Comparison of ENCODE assay signal across 8 cellular contexts in the genomic region with DNA sequence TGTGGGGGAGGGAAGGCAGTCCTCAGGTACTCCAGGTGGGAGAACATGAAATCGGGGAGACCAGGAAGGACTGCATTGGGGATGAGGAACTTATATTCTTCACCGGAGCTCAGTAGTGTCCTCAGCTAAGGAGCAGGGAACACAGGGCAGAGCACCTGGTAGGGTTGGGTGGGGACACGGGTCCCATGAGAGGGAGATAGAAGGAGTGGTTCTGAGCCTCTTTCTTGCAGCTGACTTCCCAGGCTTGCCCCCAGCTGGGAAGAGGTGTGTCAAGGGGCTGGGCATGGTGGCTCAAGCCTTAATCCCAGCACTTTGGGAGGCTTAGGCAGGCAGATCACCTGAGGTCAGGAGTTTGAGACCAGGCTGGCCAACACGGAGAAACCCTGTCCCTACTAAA. TPM values are rescaled to one million over a fixed set of nuclear protein-coding genes. Genes with fewer than 3 reads are reported as not detected.
DNase-seq lines count a peak whose midpoint lies in the region; ATAC-seq, FAIRE-seq and TF ChIP-seq lines count a peak whose summit lies in the region.

No MANE protein-coding gene starts in this region.

- ATAC-seq in activated T-cell treated with anti-CD3 and anti-CD28 coated beads, Interleukin-2, amount 50 U/mL, for 4 hours = no peak
- ATAC-seq in HepG2 = no peak

- H3K4me3 ChIP-seq in adrenal gland (peak overlapping the region in 2 of 4 donors; percentile 89), HepG2 (replicated peaks in 1 of 3; ENCODE audit: insufficient read depth in 1 of 3, low read depth in 2 of 3, low read length in 3 of 3) (peak overlapping the region in 1 of 3 experiments; percentile 85; a peak in 1 of 6 replicates), tibial artery (peak overlapping the region in 1 of 2 donors; percentile 74)

- H3K9me3 Mint-ChIP-seq in activated T-cell treated with anti-CD3 and anti-CD28 coated beads, Interleukin-2, amount 50 U/mL, for 4 hours = no peaks in the 10 kb centered on the region

- no peaks in the 10 kb centered on the region for H3K9me3 ChIP-seq in adrenal gland (replicated peaks in 1 of 3)
- no peaks in the 10 kb centered on the region for H3K9me3 ChIP-seq in HepG2 (ENCODE audit: low read length)
- no peaks in the 10 kb centered on the region for H3K9me3 ChIP-seq in tibial artery

- H3K36me3 Mint-ChIP-seq in activated T-cell treated with anti-CD3 and anti-CD28 coated beads, Interleukin-2, amount 50 U/mL, for 4 hours (ENCODE audit: insufficient read depth) = no peaks in the 10 kb centered on the region

- peaks cover 66 to 74% of the 10 kb centered on the region in 2 donors for H3K4me1 ChIP-seq in adrenal gland (replicated peaks in 1 of 2)
- peaks cover 68% of the 10 kb centered on the region for H3K4me1 ChIP-seq in HepG2 (ENCODE audit: insufficient read depth, low read length)
- H3K4me1 ChIP-seq in tibial artery = peaks cover 0 to 82% (median 67%) of the 10 kb centered on the region in 4 donors

- POLR2A ChIA-PET in HepG2 (lab: Yijun Ruan, JAX) = interaction anchor here (4.5 to 6.1 kb wide), 2 partner anchors 13 to 19 kb away, joined by 24 to 71 read pairs; a partner anchor contains a TSS

- H3K27ac ChIP-seq in adrenal gland (peak overlapping the region; percentile 64 to 94 (median 85)), HepG2 (ENCODE audit: extremely low read length, insufficient read depth, low read length) (peak overlapping the region; percentile 73), tibial artery (peak overlapping the region; percentile 75 to 83)

- DNase-seq in activated T-cell treated with anti-CD3 and anti-CD28 coated beads, Interleukin-2, amount 50 U/mL, for 4 hours = no peak
- DNase-seq in activated T-cell treated with anti-CD3 and anti-CD28 coated beads, Interleukin-2, amount 50 U/mL, for 1 hour = no peak
- DNase-seq in adrenal gland = peak in 2 of 7 donors; percentile 14 to 15
- DNase-seq in HepG2 (ENCODE audit: low spot score) = no peak
- no peak for DNase-seq in tibial artery
- DNase-seq in stimulated activated CD4-positive, alpha-beta T cell treated with anti-CD3 and anti-CD28 coated beads, Interleukin-15, amount 100 ng/mL, for 24 hours = no peak
- DNase-seq in central memory CD4-positive, alpha-beta T cell = no peak
- no peak for DNase-seq in NCI-H1930 (lab: John Stamatoyannopoulos, UW)

- H3K36me3 ChIP-seq in adrenal gland (replicated peaks in 1 of 2) (no peaks in the 10 kb centered on the region), HepG2 (replicated peaks in 1 of 2; ENCODE audit: control insufficient read depth in 1 of 2, insufficient read depth in 2 of 2, low read length in 2 of 2) (peaks cover 2 to 4% of the 10 kb centered on the region in 2 experiments; a peak in 2 of 5 replicates), tibial artery (no peaks in the 10 kb centered on the region)

- WGBS in adrenal gland, 4 donors = 69 to 78% (median 74%) methylated on average over 4 of the region's 4 CpGs
- WGBS in HepG2 (ENCODE audit: low lambda C conversion rate) = 89% methylated on average over 4 of the region's 4 CpGs

- TF ChIP-seq CTCF in adrenal gland (IDR thresholded peaks at IDR 0.05) (no peak), HepG2 (CRISPR knock-in tag; IDR thresholded peaks at IDR 0.05) (no peak), tibial artery (IDR thresholded peaks at IDR 0.05) (no peak)

- H3K79me2 ChIP-seq in HepG2 (ENCODE audit: insufficient read depth, low read length) = no peaks in the 10 kb centered on the region

- no peak for FAIRE-seq in HepG2 (lab: Jason Lieb, UNC)

- H3K27me3 ChIP-seq in adrenal gland (peaks cover 5% of the 10 kb centered on the region), HepG2 (ENCODE audit: control insufficient read depth in 1 of 2, insufficient read depth in 2 of 2, low read length in 2 of 2) (peaks cover 0 to 17% of the 10 kb centered on the region in 2 experiments; a peak in 3 of 5 replicates), tibial artery (peaks cover 0 to 21% of the 10 kb centered on the region in 2 donors)

- no peak overlapping the region for H2AFZ ChIP-seq in HepG2 (ENCODE audit: low read length)

- TF ChIP-seq POLR2A in adrenal gland (IDR thresholded peaks at IDR 0.05) (no peak), HepG2 (IDR thresholded peaks at IDR 0.05; ENCODE audit: insufficient read depth in 1 of 2, low read depth in 2 of 2, low read length in 2 of 2) (no peak)

- H3K4me2 ChIP-seq in HepG2 (ENCODE audit: low read depth, low read length) = peak overlapping the region; percentile 97

- intact Hi-C loops in adrenal gland (cut with DNase I) = no loop called here
- intact Hi-C loops in HepG2 (cut with micrococcal nuclease; ENCODE audit: unreplicated experiment) = no loop called here
- intact Hi-C loops in tibial artery (cut with DNase I; ENCODE audit: low total_unique reads) = loop anchor here (2.0 kb wide), 1 partner anchor 16 kb away; no protein-coding TSS in a partner anchor

- peaks cover 52% of the 10 kb centered on the region for H3K4me1 Mint-ChIP-seq in activated T-cell treated with anti-CD3 and anti-CD28 coated beads, Interleukin-2, amount 50 U/mL, for 4 hours (ENCODE audit: low read depth)

- peaks cover 4% of the 10 kb centered on the region for H3K27me3 Mint-ChIP-seq in activated T-cell treated with anti-CD3 and anti-CD28 coated beads, Interleukin-2, amount 50 U/mL, for 4 hours (ENCODE audit: low read depth)

- H3K4me3 Mint-ChIP-seq in activated T-cell treated with anti-CD3 and anti-CD28 coated beads, Interleukin-2, amount 50 U/mL, for 4 hours = peak overlapping the region; percentile 90

- CTCF ChIA-PET in HepG2 (lab: Yijun Ruan, JAX; ENCODE audit: low intra/inter-chr PET ratio, low total read pairs) = no interaction called here

- H3K9ac ChIP-seq in HepG2 (ENCODE audit: insufficient read depth, low read depth, low read length) = peak overlapping the region; percentile 69; the same call in 1 of the 2 replicates

- in situ Hi-C loops in HepG2 (cut with HindIII; ENCODE audit: extremely low pct_ligation_motif_present, low pct_unique_long_range_greater_than_20kb) = no loop called here

- no peak for TF ChIP-seq RAD21 in HepG2 (CRISPR knock-in tag; IDR thresholded peaks at IDR 0.05)

- TF ChIP-seq EP300 in HepG2 (IDR thresholded peaks at IDR 0.05; ENCODE audit: low read depth in 2 of 2, low read length in 2 of 2) (no peak), HepG2 (CRISPR knock-in tag; IDR thresholded peaks at IDR 0.05; ENCODE audit: borderline replicate concordance) (no peak)

- TSS peak; percentile 49 for BruUV-seq in HepG2 (replicated peaks; lab: Mats Ljungman, UMichigan)

- no peaks in the 10 kb centered on the region for H4K20me1 ChIP-seq in HepG2 (ENCODE audit: insufficient read depth, low read length)

RNA-seq across cellular contexts. Expression of a gene that starts 2.1 kb away (rescaled TPM):
- total RNA-seq in activated T-cell treated with anti-CD3 and anti-CD28 coated beads, Interleukin-2, amount 50 U/mL, for 4 hours = 10 to 100 TPM; 64.0 to 86.6 (median 70.3) TPM
- total RNA-seq in adrenal gland = 10 to 100 TPM; 34.3 to 86.3 (median 45.5) TPM
- polyA plus RNA-seq in adrenal gland = 100 to 1,000 TPM in 1 of 3 donors, 10 to 100 TPM in 2; 16.6 to 148 (median 96.4) TPM
- total RNA-seq in HepG2 (2016; rRNA removed; fragmentation: Illumina TruSeq; extraction: Trizol) = 10.9 and 20.8 TPM in 2 replicates
- total RNA-seq in HepG2 (2016; cell fraction: cytosol; rRNA removed; fragmentation: Illumina TruSeq; extraction: Trizol; ENCODE audit: low read depth) = 5.1 and 5.8 TPM in 2 replicates
- 8.4 and 24.4 TPM in 2 replicates for total RNA-seq in HepG2 (2016; cell fraction: insoluble cytoplasmic fraction; rRNA removed; fragmentation: Illumina TruSeq; extraction: Trizol)
- total RNA-seq in HepG2 (2016; cell fraction: membrane; rRNA removed; fragmentation: Illumina TruSeq; extraction: Trizol) = 8.8 and 9.7 TPM in 2 replicates
- total RNA-seq in HepG2 (2016; cell fraction: nucleus; rRNA removed; fragmentation: Illumina TruSeq; extraction: Trizol) = 34.0 and 35.5 TPM in 2 replicates
- polyA plus RNA-seq in HepG2 (2011; rRNA removed) = 15.0 and 20.0 TPM in 2 replicates
- 3.6 and 6.2 TPM in 2 replicates for polyA plus RNA-seq in HepG2 (2011; cell fraction: cytosol; rRNA removed)
- polyA plus RNA-seq in HepG2 (2011; cell fraction: nucleus; rRNA removed) = 111 and 166 TPM in 2 replicates
- 18.8 and 19.0 TPM in 2 replicates for polyA plus RNA-seq in HepG2 (2012)
- polyA plus RNA-seq in HepG2 (2016; cell fraction: cytosol; fragmentation: Illumina TruSeq; extraction: Trizol; ENCODE audit: low read depth) = 3.2 and 3.7 TPM in 2 replicates
- polyA plus RNA-seq in HepG2 (2016; cell fraction: insoluble cytoplasmic fraction; fragmentation: Illumina TruSeq; extraction: Trizol; ENCODE audit: low read depth) = 8.1 and 13.0 TPM in 2 replicates
- 6.7 and 6.9 TPM in 2 replicates for polyA plus RNA-seq in HepG2 (2016; cell fraction: membrane; fragmentation: Illumina TruSeq; extraction: Trizol; ENCODE audit: low read depth)
- polyA plus RNA-seq in HepG2 (2016; cell fraction: nucleus; fragmentation: Illumina TruSeq; extraction: Trizol; ENCODE audit: insufficient read depth, low read depth) = 97.6 and 114 TPM in 2 replicates
- polyA minus RNA-seq in HepG2 (2011; rRNA and poly(A)+ RNA removed; ENCODE audit: low replicate concordance) = 13.4 and 16.3 TPM in 2 replicates
- polyA minus RNA-seq in HepG2 (2011; cell fraction: cytosol; rRNA and poly(A)+ RNA removed) = 7.6 and 12.0 TPM in 2 replicates
- 15.7 and 16.7 TPM in 2 replicates for polyA minus RNA-seq in HepG2 (2011; cell fraction: nucleus; rRNA and poly(A)+ RNA removed)

RNA-seq across cellular contexts. Expression of a gene that starts 3.6 kb away (rescaled TPM):
- 1 to 10 TPM; 3.2 to 4.0 (median 3.6) TPM for total RNA-seq in activated T-cell treated with anti-CD3 and anti-CD28 coated beads, Interleukin-2, amount 50 U/mL, for 4 hours
- total RNA-seq in adrenal gland = 1 to 10 TPM in 3 of 8 donors, under 1 TPM in 4, not detected in 1; 0.09 to 2.1 (median 0.40) TPM
- 1 to 10 TPM in 2 of 3 donors, under 1 TPM in 1; 0.20 to 2.8 (median 2.7) TPM for polyA plus RNA-seq in adrenal gland
- total RNA-seq in HepG2 (2016; rRNA removed; fragmentation: Illumina TruSeq; extraction: Trizol) = 0.15 and 0.58 TPM in 2 replicates
- total RNA-seq in HepG2 (2016; cell fraction: cytosol; rRNA removed; fragmentation: Illumina TruSeq; extraction: Trizol; ENCODE audit: low read depth) = 0.26 and 0.71 TPM in 2 replicates
- 0.13 and 0.69 TPM in 2 replicates for total RNA-seq in HepG2 (2016; cell fraction: insoluble cytoplasmic fraction; rRNA removed; fragmentation: Illumina TruSeq; extraction: Trizol)
- total RNA-seq in HepG2 (2016; cell fraction: membrane; rRNA removed; fragmentation: Illumina TruSeq; extraction: Trizol) = 0.21 and 0.46 TPM in 2 replicates
- total RNA-seq in HepG2 (2016; cell fraction: nucleus; rRNA removed; fragmentation: Illumina TruSeq; extraction: Trizol) = 0.81 and 1.1 TPM in 2 replicates
- 1.4 and 1.5 TPM in 2 replicates for polyA plus RNA-seq in HepG2 (2011; rRNA removed)
- polyA plus RNA-seq in HepG2 (2011; cell fraction: cytosol; rRNA removed) = 0.54 and 0.66 TPM in 2 replicates
- 11.5 and 16.1 TPM in 2 replicates for polyA plus RNA-seq in HepG2 (2011; cell fraction: nucleus; rRNA removed)
- polyA plus RNA-seq in HepG2 (2012) = 0.86 and 0.88 TPM in 2 replicates
- polyA plus RNA-seq in HepG2 (2016; cell fraction: cytosol; fragmentation: Illumina TruSeq; extraction: Trizol; ENCODE audit: low read depth) = 0.06 and 0.33 TPM in 2 replicates
- 0.11 and 0.30 TPM in 2 replicates for polyA plus RNA-seq in HepG2 (2016; cell fraction: insoluble cytoplasmic fraction; fragmentation: Illumina TruSeq; extraction: Trizol; ENCODE audit: low read depth)
- polyA plus RNA-seq in HepG2 (2016; cell fraction: membrane; fragmentation: Illumina TruSeq; extraction: Trizol; ENCODE audit: low read depth) = 0.14 and 0.19 TPM in 2 replicates
- polyA plus RNA-seq in HepG2 (2016; cell fraction: nucleus; fragmentation: Illumina TruSeq; extraction: Trizol; ENCODE audit: insufficient read depth, low read depth) = 1.8 and 2.8 TPM in 2 replicates
- 0.80 and 1.8 TPM in 2 replicates for polyA minus RNA-seq in HepG2 (2011; rRNA and poly(A)+ RNA removed; ENCODE audit: low replicate concordance)
- 0.20 TPM in 1 of 2 replicates, not detected in the other for polyA minus RNA-seq in HepG2 (2011; cell fraction: cytosol; rRNA and poly(A)+ RNA removed)
- 1.7 and 2.5 TPM in 2 replicates for polyA minus RNA-seq in HepG2 (2011; cell fraction: nucleus; rRNA and poly(A)+ RNA removed)

RNA-seq across cellular contexts. Expression of a gene that starts 18.3 kb away (rescaled TPM):
- 100 to 1,000 TPM; 109 to 130 (median 124) TPM for total RNA-seq in activated T-cell treated with anti-CD3 and anti-CD28 coated beads, Interleukin-2, amount 50 U/mL, for 4 hours
- total RNA-seq in adrenal gland (10 to 100 TPM; 52.1 to 88.8 (median 67.6) TPM), HepG2 (2016; rRNA removed; fragmentation: Illumina TruSeq; extraction: Trizol) (50.6 and 72.9 TPM in 2 replicates)
- polyA plus RNA-seq in adrenal gland (100 to 1,000 TPM in 2 of 3 donors, 10 to 100 TPM in 1; 75.3 to 289 (median 209) TPM), HepG2 (2011; rRNA removed) (58.8 and 66.9 TPM in 2 replicates)
- 46.7 and 49.0 TPM in 2 replicates for total RNA-seq in HepG2 (2016; cell fraction: cytosol; rRNA removed; fragmentation: Illumina TruSeq; extraction: Trizol; ENCODE audit: low read depth)
- total RNA-seq in HepG2 (2016; cell fraction: insoluble cytoplasmic fraction; rRNA removed; fragmentation: Illumina TruSeq; extraction: Trizol) = 52.7 and 71.2 TPM in 2 replicates
- 48.8 and 62.4 TPM in 2 replicates for total RNA-seq in HepG2 (2016; cell fraction: membrane; rRNA removed; fragmentation: Illumina TruSeq; extraction: Trizol)
- 57.5 and 64.0 TPM in 2 replicates for total RNA-seq in HepG2 (2016; cell fraction: nucleus; rRNA removed; fragmentation: Illumina TruSeq; extraction: Trizol)
- 86.4 and 95.7 TPM in 2 replicates for polyA plus RNA-seq in HepG2 (2011; cell fraction: cytosol; rRNA removed)
- 60.0 and 64.8 TPM in 2 replicates for polyA plus RNA-seq in HepG2 (2011; cell fraction: nucleus; rRNA removed)
- 38.6 and 40.1 TPM in 2 replicates for polyA plus RNA-seq in HepG2 (2012)
- 47.9 and 51.3 TPM in 2 replicates for polyA plus RNA-seq in HepG2 (2016; cell fraction: cytosol; fragmentation: Illumina TruSeq; extraction: Trizol; ENCODE audit: low read depth)
- 53.9 and 64.3 TPM in 2 replicates for polyA plus RNA-seq in HepG2 (2016; cell fraction: insoluble cytoplasmic fraction; fragmentation: Illumina TruSeq; extraction: Trizol; ENCODE audit: low read depth)
- 49.5 and 59.3 TPM in 2 replicates for polyA plus RNA-seq in HepG2 (2016; cell fraction: membrane; fragmentation: Illumina TruSeq; extraction: Trizol; ENCODE audit: low read depth)
- 92.5 and 95.8 TPM in 2 replicates for polyA plus RNA-seq in HepG2 (2016; cell fraction: nucleus; fragmentation: Illumina TruSeq; extraction: Trizol; ENCODE audit: insufficient read depth, low read depth)
- 76.4 and 93.1 TPM in 2 replicates for polyA minus RNA-seq in HepG2 (2011; rRNA and poly(A)+ RNA removed; ENCODE audit: low replicate concordance)
- 16.8 and 20.6 TPM in 2 replicates for polyA minus RNA-seq in HepG2 (2011; cell fraction: cytosol; rRNA and poly(A)+ RNA removed)
- 58.8 and 60.5 TPM in 2 replicates for polyA minus RNA-seq in HepG2 (2011; cell fraction: nucleus; rRNA and poly(A)+ RNA removed)

RNA-seq across cellular contexts. Expression of a gene that starts 34.1 kb away (rescaled TPM):
- 10 to 100 TPM; 30.0 to 41.6 (median 37.0) TPM for total RNA-seq in activated T-cell treated with anti-CD3 and anti-CD28 coated beads, Interleukin-2, amount 50 U/mL, for 4 hours
- total RNA-seq in adrenal gland (10 to 100 TPM in 4 of 8 donors, 1 to 10 TPM in 4; 4.1 to 25.7 (median 8.9) TPM), HepG2 (2016; rRNA removed; fragmentation: Illumina TruSeq; extraction: Trizol) (9.0 and 13.6 TPM in 2 replicates)
- polyA plus RNA-seq in adrenal gland (10 to 100 TPM in 2 of 3 donors, 1 to 10 TPM in 1; 4.5 to 48.7 (median 27.5) TPM), HepG2 (2011; rRNA removed) (7.1 and 13.6 TPM in 2 replicates)
- total RNA-seq in HepG2 (2016; cell fraction: cytosol; rRNA removed; fragmentation: Illumina TruSeq; extraction: Trizol; ENCODE audit: low read depth) = 1.0 and 1.9 TPM in 2 replicates
- 8.8 and 11.1 TPM in 2 replicates for total RNA-seq in HepG2 (2016; cell fraction: insoluble cytoplasmic fraction; rRNA removed; fragmentation: Illumina TruSeq; extraction: Trizol)
- total RNA-seq in HepG2 (2016; cell fraction: membrane; rRNA removed; fragmentation: Illumina TruSeq; extraction: Trizol) = 2.5 and 2.8 TPM in 2 replicates
- 13.6 and 15.4 TPM in 2 replicates for total RNA-seq in HepG2 (2016; cell fraction: nucleus; rRNA removed; fragmentation: Illumina TruSeq; extraction: Trizol)
- 3.8 and 5.1 TPM in 2 replicates for polyA plus RNA-seq in HepG2 (2011; cell fraction: cytosol; rRNA removed)
- 65.5 and 71.7 TPM in 2 replicates for polyA plus RNA-seq in HepG2 (2011; cell fraction: nucleus; rRNA removed)
- polyA plus RNA-seq in HepG2 (2012) = 4.8 and 7.4 TPM in 2 replicates
- 0.52 and 0.53 TPM in 2 replicates for polyA plus RNA-seq in HepG2 (2016; cell fraction: cytosol; fragmentation: Illumina TruSeq; extraction: Trizol; ENCODE audit: low read depth)
- polyA plus RNA-seq in HepG2 (2016; cell fraction: insoluble cytoplasmic fraction; fragmentation: Illumina TruSeq; extraction: Trizol; ENCODE audit: low read depth) = 5.8 and 6.5 TPM in 2 replicates
- 1.3 TPM in 2 replicates for polyA plus RNA-seq in HepG2 (2016; cell fraction: membrane; fragmentation: Illumina TruSeq; extraction: Trizol; ENCODE audit: low read depth)
- polyA plus RNA-seq in HepG2 (2016; cell fraction: nucleus; fragmentation: Illumina TruSeq; extraction: Trizol; ENCODE audit: insufficient read depth, low read depth) = 33.1 and 40.1 TPM in 2 replicates
- 17.3 and 27.5 TPM in 2 replicates for polyA minus RNA-seq in HepG2 (2011; rRNA and poly(A)+ RNA removed; ENCODE audit: low replicate concordance)
- polyA minus RNA-seq in HepG2 (2011; cell fraction: cytosol; rRNA and poly(A)+ RNA removed) = 3.0 and 10.6 TPM in 2 replicates
- 8.5 and 10.2 TPM in 2 replicates for polyA minus RNA-seq in HepG2 (2011; cell fraction: nucleus; rRNA and poly(A)+ RNA removed)

RNA-seq across cellular contexts. Expression of a gene that starts 46.3 kb away (rescaled TPM):
- 1 to 10 TPM; 5.1 to 5.9 (median 5.3) TPM for total RNA-seq in activated T-cell treated with anti-CD3 and anti-CD28 coated beads, Interleukin-2, amount 50 U/mL, for 4 hours
- total RNA-seq in adrenal gland (1 to 10 TPM in 7 of 8 donors, under 1 TPM in 1; 0.66 to 5.4 (median 1.8) TPM), HepG2 (2016; rRNA removed; fragmentation: Illumina TruSeq; extraction: Trizol) (0.58 and 2.6 TPM in 2 replicates)
- polyA plus RNA-seq in adrenal gland (1 to 10 TPM in 2 of 3 donors, under 1 TPM in 1; 0.18 to 7.0 (median 4.6) TPM), HepG2 (2011; rRNA removed) (4.0 and 5.7 TPM in 2 replicates)
- 0.61 and 0.97 TPM in 2 replicates for total RNA-seq in HepG2 (2016; cell fraction: cytosol; rRNA removed; fragmentation: Illumina TruSeq; extraction: Trizol; ENCODE audit: low read depth)
- 0.46 and 2.4 TPM in 2 replicates for total RNA-seq in HepG2 (2016; cell fraction: insoluble cytoplasmic fraction; rRNA removed; fragmentation: Illumina TruSeq; extraction: Trizol)
- 1.1 and 1.3 TPM in 2 replicates for total RNA-seq in HepG2 (2016; cell fraction: membrane; rRNA removed; fragmentation: Illumina TruSeq; extraction: Trizol)
- total RNA-seq in HepG2 (2016; cell fraction: nucleus; rRNA removed; fragmentation: Illumina TruSeq; extraction: Trizol) = 5.3 and 6.4 TPM in 2 replicates
- polyA plus RNA-seq in HepG2 (2011; cell fraction: cytosol; rRNA removed) = 1.1 and 2.2 TPM in 2 replicates
- polyA plus RNA-seq in HepG2 (2011; cell fraction: nucleus; rRNA removed) = 45.0 and 50.5 TPM in 2 replicates
- polyA plus RNA-seq in HepG2 (2012) = 2.3 and 4.2 TPM in 2 replicates
- 1.5 TPM in 2 replicates for polyA plus RNA-seq in HepG2 (2016; cell fraction: cytosol; fragmentation: Illumina TruSeq; extraction: Trizol; ENCODE audit: low read depth)
- 0.64 and 0.70 TPM in 2 replicates for polyA plus RNA-seq in HepG2 (2016; cell fraction: insoluble cytoplasmic fraction; fragmentation: Illumina TruSeq; extraction: Trizol; ENCODE audit: low read depth)
- 1.5 and 1.8 TPM in 2 replicates for polyA plus RNA-seq in HepG2 (2016; cell fraction: membrane; fragmentation: Illumina TruSeq; extraction: Trizol; ENCODE audit: low read depth)
- 15.0 and 18.4 TPM in 2 replicates for polyA plus RNA-seq in HepG2 (2016; cell fraction: nucleus; fragmentation: Illumina TruSeq; extraction: Trizol; ENCODE audit: insufficient read depth, low read depth)
- polyA minus RNA-seq in HepG2 (2011; rRNA and poly(A)+ RNA removed; ENCODE audit: low replicate concordance) = 2.2 and 4.9 TPM in 2 replicates
- polyA minus RNA-seq in HepG2 (2011; cell fraction: cytosol; rRNA and poly(A)+ RNA removed) = 0.62 TPM in 1 of 2 replicates, not detected in the other
- 3.5 and 6.0 TPM in 2 replicates for polyA minus RNA-seq in HepG2 (2011; cell fraction: nucleus; rRNA and poly(A)+ RNA removed)
